Comparison of ENCODE assay signal across 9 cellular contexts in the genomic region with DNA sequence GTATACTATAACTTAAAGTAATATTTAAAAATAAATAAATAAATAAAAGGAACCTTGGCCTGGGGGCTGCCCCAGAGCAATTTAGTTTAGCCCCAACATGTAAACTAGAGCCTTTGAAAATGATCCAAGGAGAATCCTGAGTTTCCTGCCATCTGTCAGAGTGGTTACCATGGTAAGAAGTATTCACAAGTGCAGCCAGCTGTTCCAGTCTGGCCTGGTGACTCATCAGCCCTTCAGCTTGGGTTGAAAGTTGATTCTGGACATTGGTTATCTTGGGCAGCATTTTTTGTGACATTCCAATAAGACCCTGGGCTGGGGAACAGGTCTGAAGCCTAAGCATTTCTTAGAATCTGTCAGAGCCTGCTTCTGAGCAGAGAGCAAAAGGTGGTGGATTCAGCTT.
DNase-seq lines count a peak whose midpoint lies in the region; ATAC-seq and TF ChIP-seq lines count a peak whose summit lies in the region.
"Had no signal": no experiment of that assay in that cellular context is flagged by ENCODE, and none has a peak within 500 bp of the region (broad histone marks: within the 10 kb centered on the region; RNA-seq: fewer than 3 reads in every experiment).

No MANE protein-coding gene starts in this region.

- no peaks in the 10 kb centered on the region for H3K36me3 ChIP-seq in BE2C
- H3K36me3 ChIP-seq in right lobe of liver, result no peaks in the 10 kb centered on the region
- H3K36me3 ChIP-seq: esophagus squamous epithelium had no signal

- ATAC-seq in HG03571 (IDR thresholded peaks at IDR 0.05; ENCODE audit: unreplicated experiment), result no peak
- no peak for ATAC-seq in GM18858 (IDR thresholded peaks at IDR 0.05; ENCODE audit: unreplicated experiment)
- ATAC-seq in right lobe of liver, result no peak

- H3K4me3 ChIP-seq in BE2C (ENCODE audit: low read depth, low read length), result no peak overlapping the region
- H3K4me3 ChIP-seq in right lobe of liver, result no peak overlapping the region
- H3K4me3 ChIP-seq: esophagus squamous epithelium had no signal

- intact Hi-C loops in right lobe of liver (cut with DNase I), result no loop called here

- H3K4me1 ChIP-seq in BE2C, result peaks cover 4% of the 10 kb centered on the region
- H3K4me1 ChIP-seq in right lobe of liver, result no peaks in the 10 kb centered on the region

- H3K9me3 ChIP-seq in BE2C, result no peaks in the 10 kb centered on the region
- no peaks in the 10 kb centered on the region for H3K9me3 ChIP-seq in right lobe of liver
- H3K9me3 ChIP-seq: esophagus squamous epithelium had no signal

- H3K27me3 ChIP-seq in BE2C, result no peaks in the 10 kb centered on the region
- no peaks in the 10 kb centered on the region for H3K27me3 ChIP-seq in right lobe of liver
- H3K27me3 ChIP-seq: esophagus squamous epithelium had no signal

- TF ChIP-seq CTCF in BE2C (IDR thresholded peaks at IDR 0.05; ENCODE audit: low read depth, low read length) (no peak), right lobe of liver (IDR thresholded peaks at IDR 0.05) (no peak)

- DNase-seq in BE2C, result peak; percentile 24
- DNase-seq in NCI-H1092 (lab: John Stamatoyannopoulos, UW), result peak; percentile 3
- DNase-seq in amniotic epithelial cell (ENCODE audit: low read depth), result peak; percentile 87
- peak; percentile 77 for DNase-seq in kidney glomerular epithelial cell (lab: John Stamatoyannopoulos, UW)
- no peak for DNase-seq in effector CD4-positive, alpha-beta T cell
- no peak for DNase-seq in right lobe of liver
- DNase-seq: esophagus squamous epithelium had no signal

- H3K27ac ChIP-seq in right lobe of liver, result no peak overlapping the region
- H3K27ac ChIP-seq: esophagus squamous epithelium had no signal

- TF ChIP-seq POLR2A in right lobe of liver (IDR thresholded peaks at IDR 0.05), result no peak

Comparison
In these comparisons a context has a peak if more than half of its experiments do, and no peak if none do; other contexts are left out.
1. DNase-seq: peak in BE2C (single experiment), NCI-H1092 (single experiment), amniotic epithelial cell (single experiment) and kidney glomerular epithelial cell (single experiment); none in effector CD4-positive, alpha-beta T cell (single experiment) and right lobe of liver (0 of 3).